ENCODE assay signal across 23 cellular contexts in genomic region chr11:18248561-18248960, GRCh38. TPM values are rescaled to one million over a fixed set of nuclear protein-coding genes. Genes with fewer than 3 reads are reported as not detected.
DNase-seq lines count a peak whose midpoint lies in the region; ATAC-seq and TF ChIP-seq lines count a peak whose summit lies in the region.
"Had no signal": no experiment of that assay in that cellular context is flagged by ENCODE, and none has a peak within 500 bp of the region (broad histone marks: within the 10 kb centered on the region; RNA-seq: fewer than 3 reads in every experiment).

Gene SAA2 (minus strand): TSS chr11:18248668. CDS start chr11:18248011, 657 bp downstream.

- H3K9me2 ChIP-seq in hepatocyte (replicated peaks; ENCODE audit: insufficient read depth) = no peaks in the 10 kb centered on the region

- H3K36me3 ChIP-seq in hepatocyte (replicated peaks; ENCODE audit: insufficient read depth, low read depth) = no peaks in the 10 kb centered on the region
- H3K36me3 ChIP-seq: BLaER1 treated with 17β-estradiol and CSF1 and Interleukin-3, amounts not matched to agents 10 nM and 100 nM; SJCRH30 had no signal

- no peaks in the 10 kb centered on the region for H3K79me2 ChIP-seq in hepatocyte

- H2AFZ ChIP-seq in hepatocyte = no peak within 1 kb of the TSS

- no peak within 1 kb of the TSS for H3K4me3 ChIP-seq in hepatocyte
- H3K4me3 ChIP-seq: BLaER1 treated with 17β-estradiol and CSF1 and Interleukin-3, amounts not matched to agents 10 nM and 100 nM; SJCRH30 had no signal

- WGBS in hepatocyte (ENCODE audit: low lambda C conversion rate, missing lambda C conversion rate) = 85% methylated on average over 5 of the region's 5 CpGs

- H3K4me1 Mint-ChIP-seq in neural crest cell = no peaks in the 10 kb centered on the region
- H3K4me1 Mint-ChIP-seq in activated naive CD8-positive, alpha-beta T cell treated with anti-CD3 and anti-CD28 coated beads for 36 hours = peaks cover 7% of the 10 kb centered on the region

- H3K27ac ChIP-seq in hepatocyte = no peak within 1 kb of the TSS
- H3K27ac ChIP-seq: BLaER1 treated with 17β-estradiol and CSF1 and Interleukin-3, amounts not matched to agents 10 nM and 100 nM; SJCRH30 had no signal

- no peaks in the 10 kb centered on the region for H3K27me3 Mint-ChIP-seq in neural crest cell (ENCODE audit: low read depth)
- H3K27me3 Mint-ChIP-seq in activated naive CD8-positive, alpha-beta T cell treated with anti-CD3 and anti-CD28 coated beads for 36 hours = no peaks in the 10 kb centered on the region

- H3K4me3 Mint-ChIP-seq in neural crest cell = no peak within 1 kb of the TSS
- H3K4me3 Mint-ChIP-seq in activated naive CD8-positive, alpha-beta T cell treated with anti-CD3 and anti-CD28 coated beads for 36 hours = no peak within 1 kb of the TSS
- H3K4me3 Mint-ChIP-seq: HFFc6 had no signal

- no peaks in the 10 kb centered on the region for H3K27me3 ChIP-seq in hepatocyte
- H3K27me3 ChIP-seq: BLaER1 treated with 17β-estradiol and CSF1 and Interleukin-3, amounts not matched to agents 10 nM and 100 nM had no signal

- no peaks in the 10 kb centered on the region for H3K9me3 ChIP-seq in hepatocyte (ENCODE audit: low read depth)
- H3K9me3 ChIP-seq: SJCRH30 had no signal

- DNase-seq in A172 (ENCODE audit: low spot score) (peak; percentile 66), RPMI7951 (ENCODE audit: low read depth) (peak; percentile 21), hepatocyte (ENCODE audit: low spot score) (no peak), neural crest cell (ENCODE audit: low read depth, low spot score) (no peak), medulla oblongata (ENCODE audit: extremely low spot score) (no peak)
- DNase-seq in activated naive CD8-positive, alpha-beta T cell treated with anti-CD3 and anti-CD28 coated beads for 36 hours = no peak
- DNase-seq in activated T-cell treated with anti-CD3 and anti-CD28 coated beads, Interleukin-2, amount 50 U/mL, for 48 hours = no peak
- DNase-seq: activated CD4-positive, alpha-beta T cell treated with anti-CD3 and anti-CD28 coated beads for 4 hours; activated CD8-positive, alpha-beta memory T cell treated with anti-CD3 and anti-CD28 coated beads, Interleukin-2, amount 50 U/mL, for 4 hours; activated effector memory CD4-positive, alpha-beta T cell treated with Interleukin-2 at 50 U/mL for 16 hours; dermis blood vessel endothelial cell; foreskin fibroblast; HFFc6; hypothalamus; NCI-H146; NCI-H82; SJCRH30; stimulated activated CD4-positive, alpha-beta T cell treated with anti-CD3 and anti-CD28 coated beads, Interleukin-12 subunit alpha, Interleukin-12 subunit beta, amount 100 ng/mL, for 4 hours; T-helper 1 cell had no signal

- no peaks in the 10 kb centered on the region for H4K20me1 ChIP-seq in hepatocyte (ENCODE audit: insufficient read depth, poor library complexity, severe bottlenecking)
- H4K20me1 ChIP-seq: BLaER1 treated with 17β-estradiol and CSF1 and Interleukin-3, amounts not matched to agents 10 nM and 100 nM had no signal

- no peaks in the 10 kb centered on the region for H3K4me1 ChIP-seq in hepatocyte (ENCODE audit: insufficient read depth)
- H3K4me1 ChIP-seq: SJCRH30 had no signal

- peak within 1 kb of the TSS; percentile 50 for H3K27ac Mint-ChIP-seq in neural crest cell (ENCODE audit: unreplicated experiment)
- H3K27ac Mint-ChIP-seq in activated naive CD8-positive, alpha-beta T cell treated with anti-CD3 and anti-CD28 coated beads for 36 hours = no peak within 1 kb of the TSS
- H3K27ac Mint-ChIP-seq: HFFc6 had no signal

- H3K4me2 ChIP-seq in hepatocyte = no peak within 1 kb of the TSS

- ATAC-seq in HG02623 (IDR thresholded peaks at IDR 0.05; ENCODE audit: unreplicated experiment) = no peak

- H3K36me3 Mint-ChIP-seq in neural crest cell (ENCODE audit: low read depth) = no peaks in the 10 kb centered on the region
- no peaks in the 10 kb centered on the region for H3K36me3 Mint-ChIP-seq in activated naive CD8-positive, alpha-beta T cell treated with anti-CD3 and anti-CD28 coated beads for 36 hours

- peaks cover 4% of the 10 kb centered on the region for H3K9me3 Mint-ChIP-seq in neural crest cell
- no peaks in the 10 kb centered on the region for H3K9me3 Mint-ChIP-seq in activated naive CD8-positive, alpha-beta T cell treated with anti-CD3 and anti-CD28 coated beads for 36 hours
- H3K9me3 Mint-ChIP-seq: HFFc6 had no signal

- TF ChIP-seq CTCF in hepatocyte (IDR thresholded peaks at IDR 0.05; ENCODE audit: poor library complexity) = no peak
- no peak for TF ChIP-seq CTCF in neural crest cell (conservative IDR thresholded peaks at IDR 0.05)

RNA-seq across cellular contexts. Expression of gene SAA2, which starts in this region (rescaled TPM):
- 4.9 and 12.9 TPM in 2 replicates for total RNA-seq in A172 (2014; rRNA removed; shearing (Covaris generic))
- total RNA-seq in RPMI7951 (2014; rRNA removed; shearing (Covaris generic)) = 0.20 and 0.84 TPM in 2 replicates
- total RNA-seq in hepatocyte (20.1 and 27.4 TPM in 2 replicates), neural crest cell (not detected in 2 replicates)
- 111 and 170 TPM in 2 replicates for polyA plus RNA-seq in hepatocyte
- not detected for total RNA-seq in activated naive CD8-positive, alpha-beta T cell treated with anti-CD3 and anti-CD28 coated beads for 36 hours
- total RNA-seq: endothelial cell of umbilical vein, HFFc6, SJCRH30, urinary bladder had no signal
- polyA plus RNA-seq: endothelial cell of umbilical vein had no signal

Comparison
In these comparisons a context has a peak if more than half of its experiments do, and no peak if none do; other contexts are left out.
1. Peak in DNase-seq in RPMI7951; RNA of the gene not detected or under 1 TPM.